In the genomic region with DNA sequence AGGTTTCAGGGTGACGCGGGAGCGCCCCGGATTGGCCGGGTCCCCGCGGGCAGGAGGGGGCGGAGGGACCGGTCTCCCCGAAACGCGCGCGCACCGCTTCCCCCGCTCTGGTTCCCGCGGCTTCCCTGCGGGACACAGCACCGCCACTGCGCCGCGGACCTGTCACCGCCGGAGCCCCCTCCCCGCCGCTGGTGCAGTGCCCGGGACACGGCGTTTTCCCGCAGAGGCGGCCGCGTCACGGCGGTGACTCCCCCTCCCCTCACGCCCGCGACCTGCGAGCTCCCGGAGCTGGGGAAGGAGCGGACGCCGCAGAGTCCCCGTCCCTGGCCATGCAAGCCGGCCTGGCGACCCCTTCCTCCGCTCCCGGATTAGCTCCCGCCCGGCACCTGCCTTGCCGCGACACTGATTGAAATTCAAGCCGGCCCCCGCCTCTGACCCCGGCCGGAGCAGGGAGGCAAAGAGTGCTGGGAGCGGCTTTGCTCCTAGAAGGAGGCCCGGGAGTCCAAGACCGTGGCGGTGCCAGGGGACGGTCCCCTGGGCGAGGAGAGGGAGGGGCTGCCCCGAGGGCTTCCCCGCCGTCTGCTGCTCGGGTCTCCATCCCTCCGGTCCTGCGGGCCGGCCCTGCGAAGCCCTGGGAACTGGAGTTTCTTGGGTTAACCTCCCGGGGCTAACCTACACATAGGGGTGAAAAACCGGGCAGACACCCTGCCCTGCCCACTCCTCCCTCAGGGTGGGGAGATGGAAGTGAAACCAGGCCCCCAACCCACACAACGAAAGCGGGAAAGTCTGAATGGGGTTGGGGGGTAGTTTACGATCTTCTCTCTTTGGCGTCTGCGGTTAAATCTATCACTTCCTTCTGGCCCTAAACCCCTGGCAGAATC, we compare ENCODE assay signal across 1 cellular context.
TF ChIP-seq lines count a peak whose summit lies in the region.

No MANE protein-coding gene starts in this region.

TF ChIP-seq in SK-N-SH treated with all-trans-retinoic acid at 6 μM for 48 hours, 23 proteins besides CTCF, POLR2A, EP300 and RAD21 (continued from another document):
- TF ChIP-seq, protein P1, sequence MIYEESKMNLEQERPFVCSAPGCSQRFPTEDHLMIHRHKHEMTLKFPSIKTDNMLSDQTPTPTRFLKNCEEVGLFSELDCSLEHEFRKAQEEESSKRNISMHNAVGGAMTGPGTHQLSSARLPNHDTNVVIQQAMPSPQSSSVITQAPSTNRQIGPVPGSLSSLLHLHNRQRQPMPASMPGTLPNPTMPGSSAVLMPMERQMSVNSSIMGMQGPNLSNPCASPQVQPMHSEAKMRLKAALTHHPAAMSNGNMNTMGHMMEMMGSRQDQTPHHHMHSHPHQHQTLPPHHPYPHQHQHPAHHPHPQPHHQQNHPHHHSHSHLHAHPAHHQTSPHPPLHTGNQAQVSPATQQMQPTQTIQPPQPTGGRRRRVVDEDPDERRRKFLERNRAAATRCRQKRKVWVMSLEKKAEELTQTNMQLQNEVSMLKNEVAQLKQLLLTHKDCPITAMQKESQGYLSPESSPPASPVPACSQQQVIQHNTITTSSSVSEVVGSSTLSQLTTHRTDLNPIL (CRISPR knock-in tag; IDR thresholded peaks at IDR 0.05; ENCODE audit: low read depth), result no peak
- no peak for TF ChIP-seq SNAI2 (CRISPR knock-in tag; IDR thresholded peaks at IDR 0.05)
- no peak for TF ChIP-seq ZNF8 (CRISPR knock-in tag; IDR thresholded peaks at IDR 0.05)
